In the genomic region with DNA sequence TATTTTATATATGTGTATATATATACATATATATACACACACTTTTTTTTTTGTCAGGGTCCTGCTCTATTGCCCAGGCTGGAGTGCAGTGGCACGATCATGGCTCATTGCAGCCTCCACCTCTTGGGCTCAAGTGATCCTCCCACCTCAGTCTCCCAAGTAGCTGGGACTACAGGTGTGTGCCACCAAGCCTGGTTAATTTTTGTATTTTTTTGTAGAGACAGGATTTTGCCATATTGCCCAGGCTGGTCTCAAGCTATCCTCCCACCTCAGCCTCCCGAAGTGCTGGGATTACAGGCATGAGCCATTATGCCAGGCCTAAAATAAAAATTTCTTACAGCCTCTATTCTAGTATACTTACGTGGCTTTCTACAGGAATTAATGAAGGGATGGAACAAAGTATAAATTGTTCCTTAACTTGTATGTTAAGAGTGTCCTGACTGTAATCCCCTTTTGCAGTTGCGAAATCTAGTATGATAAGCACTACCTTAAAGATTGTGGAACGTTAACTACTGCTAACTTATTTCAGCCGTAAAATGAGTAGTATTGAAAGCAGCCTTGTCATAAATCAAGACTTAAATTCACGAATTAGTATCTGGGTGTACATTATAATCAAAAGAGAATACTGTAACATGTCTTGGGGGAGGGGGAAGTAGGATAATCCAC, we compare ENCODE assay signal across 9 cellular contexts. TPM values are rescaled to one million over a fixed set of nuclear protein-coding genes. Genes with fewer than 3 reads are reported as not detected.
DNase-seq lines count a peak whose midpoint lies in the region; ATAC-seq, FAIRE-seq and TF ChIP-seq lines count a peak whose summit lies in the region.
"Had no signal": no experiment of that assay in that cellular context is flagged by ENCODE, and none has a peak within 500 bp of the region (broad histone marks: within the 10 kb centered on the region; RNA-seq: fewer than 3 reads in every experiment).

No MANE protein-coding gene starts in this region.

- H4K20me1 ChIP-seq in PC-9 (ENCODE audit: insufficient read depth) = peaks cover 34% of the 10 kb centered on the region

- POLR2A ChIA-PET in PC-9 (lab: Charles Lee; ENCODE audit: unreplicated experiment) = no interaction called here

- no peak overlapping the region for H2AFZ ChIP-seq in PC-9

- H3K9me3 ChIP-seq in PC-9 (ENCODE audit: insufficient read depth, low read depth) = no peaks in the 10 kb centered on the region
- H3K9me3 ChIP-seq: thyroid gland had no signal

- H3K79me2 ChIP-seq in PC-9 (ENCODE audit: low read depth) = peaks cover 51% of the 10 kb centered on the region

- H3F3A ChIP-seq in PC-9 (ENCODE audit: insufficient read depth, low read depth) = peaks cover 12% of the 10 kb centered on the region

- H3K9ac ChIP-seq in rectal smooth muscle tissue (ENCODE audit: low read length) = no peak overlapping the region

- DNase-seq in GM12892 (ENCODE audit: insufficient read length) (no peak), PC-9 (no peak), epithelial cell of esophagus (ENCODE audit: low read depth) (peak; percentile 11), amygdala (lab: John Stamatoyannopoulos, UW) (no peak), NCI-H1694 treated with DMSO at 0.1 percent for 48 hours (lab: John Stamatoyannopoulos, UW) (no peak)
- DNase-seq: NK-92 treated with Interleukin-12 subunit alpha and Interleukin-12 subunit beta, amount 100 ng/mL, for 24 hours; thyroid gland had no signal

- H3K4me3 ChIP-seq in PC-9 (peak overlapping the region; percentile 94; the same call in 1 of the 2 replicates), epithelial cell of esophagus (ENCODE audit: low read length) (peak overlapping the region; percentile 98), rectal smooth muscle tissue (ENCODE audit: low read length) (no peak overlapping the region)

- intact Hi-C loops in PC-9 (cut with micrococcal nuclease; ENCODE audit: unreplicated experiment) = no loop called here

- no peak for TF ChIP-seq POLR2A in GM12892 (IDR thresholded peaks at IDR 0.05; ENCODE audit: low read depth, low read length)

- no peaks in the 10 kb centered on the region for H3K36me3 ChIP-seq in PC-9 (ENCODE audit: low read depth)
- H3K36me3 ChIP-seq in rectal smooth muscle tissue (ENCODE audit: control insufficient read depth, insufficient read depth, low read length) = no peaks in the 10 kb centered on the region
- H3K36me3 ChIP-seq: thyroid gland had no signal

- peaks cover 14% of the 10 kb centered on the region for H3K4me1 ChIP-seq in PC-9 (replicated peaks; ENCODE audit: insufficient read depth)
- H3K4me1 ChIP-seq in rectal smooth muscle tissue (ENCODE audit: control insufficient read depth, insufficient read depth, low read length) = peaks cover 4% of the 10 kb centered on the region

- BruUV-seq in PC-9 (replicated peaks; lab: Mats Ljungman, UMichigan) = no TSS peak

- H3K4me2 ChIP-seq in PC-9 = peak overlapping the region; percentile 80

- no peak for TF ChIP-seq CTCF in PC-9 (conservative IDR thresholded peaks at IDR 0.05)
- no peak for TF ChIP-seq CTCF in epithelial cell of esophagus (IDR thresholded peaks at IDR 0.05; ENCODE audit: insufficient read depth, low read depth, low read length, missing control alignments)

- peak; percentile 54 for FAIRE-seq in GM12892 (lab: Jason Lieb, UNC)

- ATAC-seq in HG03097 (IDR thresholded peaks at IDR 0.05; ENCODE audit: low FRiP score, unreplicated experiment) = no peak

- CTCF ChIA-PET in PC-9 (lab: Charles Lee) = no interaction called here

- H3K27ac ChIP-seq in PC-9 = no peak overlapping the region
- H3K27ac ChIP-seq in rectal smooth muscle tissue (ENCODE audit: low read depth, low read length) = peak overlapping the region; percentile 19

- no peaks in the 10 kb centered on the region for H3K9me2 ChIP-seq in PC-9 (ENCODE audit: insufficient read depth)

- H3K27me3 ChIP-seq in PC-9 (ENCODE audit: insufficient read depth, low read depth) = no peaks in the 10 kb centered on the region
- H3K27me3 ChIP-seq in rectal smooth muscle tissue (ENCODE audit: control insufficient read depth, insufficient read depth, low read length) = no peaks in the 10 kb centered on the region
- H3K27me3 ChIP-seq: thyroid gland had no signal

RNA-seq across cellular contexts. Expression of gene TRAF6, which starts 2.1 kb away (rescaled TPM):
- 4.2 TPM for polyA plus RNA-seq in GM12892 (2012; ENCODE audit: missing spikeins)
- total RNA-seq in PC-9 (2021) = 8.0 and 9.2 TPM in 2 replicates

RNA-seq across cellular contexts. Expression of gene RAG1, which starts 59.9 kb away (rescaled TPM):
- 0.06 TPM for polyA plus RNA-seq in GM12892 (2012; ENCODE audit: missing spikeins)
- total RNA-seq in PC-9 (2021) = 0.31 and 0.63 TPM in 2 replicates
